ENCODE assay signal across 11 cellular contexts in genomic region chr3:135905058-135905724, GRCh38.
DNase-seq lines count a peak whose midpoint lies in the region; ATAC-seq and TF ChIP-seq lines count a peak whose summit lies in the region.
"Had no signal": no experiment of that assay in that cellular context is flagged by ENCODE, and none has a peak within 500 bp of the region (broad histone marks: within the 10 kb centered on the region; RNA-seq: fewer than 3 reads in every experiment).

No MANE protein-coding gene starts in this region.

- DNase-seq in Right ventricle myocardium superior, result no peak
- DNase-seq in right atrium auricular region (ENCODE audit: low spot score), result no peak
- DNase-seq in RPMI7951 (ENCODE audit: low read depth), result peak; percentile 59
- peak; percentile 33 for DNase-seq in fibroblast of the aortic adventitia (ENCODE audit: low read depth)
- no peak for DNase-seq in stimulated activated CD4-positive, alpha-beta T cell treated with anti-CD3 and anti-CD28 coated beads, Interleukin-4, amount 100 ng/mL, for 24 hours
- DNase-seq: activated CD4-positive, CD25-positive, alpha-beta regulatory T cell; Peyer's patch had no signal

- ATAC-seq in Right ventricle myocardium superior (ENCODE audit: poor library complexity) (peak; percentile 82), GM21367 (IDR thresholded peaks at IDR 0.05; ENCODE audit: unreplicated experiment) (no peak), GM19328 (IDR thresholded peaks at IDR 0.05; ENCODE audit: unreplicated experiment) (no peak), HG02885 (IDR thresholded peaks at IDR 0.05; ENCODE audit: poor library complexity, unreplicated experiment) (no peak)

- H3K27ac ChIP-seq in right atrium auricular region, result no peak overlapping the region
- H3K27ac ChIP-seq: BLaER1, Peyer's patch had no signal

- no peaks in the 10 kb centered on the region for H3K36me3 ChIP-seq in right atrium auricular region
- H3K36me3 ChIP-seq: BLaER1, Peyer's patch had no signal

- no peaks in the 10 kb centered on the region for H3K27me3 ChIP-seq in right atrium auricular region
- H3K27me3 ChIP-seq: BLaER1, Peyer's patch had no signal

- TF ChIP-seq CTCF in right atrium auricular region (IDR thresholded peaks at IDR 0.05) (peak in 1 of 2 donors; percentile 49), fibroblast of the aortic adventitia (IDR thresholded peaks at IDR 0.05; ENCODE audit: insufficient read depth, low read length) (peak; percentile 24)

- H3K4me1 ChIP-seq in right atrium auricular region, result no peaks in the 10 kb centered on the region
- H3K4me1 ChIP-seq: BLaER1, Peyer's patch had no signal

- intact Hi-C loops in Right ventricle myocardium superior (cut with DNase I), result no loop called here

- H3K9me3 ChIP-seq in right atrium auricular region, result no peaks in the 10 kb centered on the region
- H3K9me3 ChIP-seq: BLaER1, Peyer's patch had no signal

- H3K4me3 ChIP-seq in right atrium auricular region (no peak overlapping the region), fibroblast of the aortic adventitia (ENCODE audit: low read depth, low read length) (no peak overlapping the region)
- H3K4me3 ChIP-seq: BLaER1, Peyer's patch had no signal

Comparison
In these comparisons a context has a peak if more than half of its experiments do, and no peak if none do; other contexts are left out.
1. DNase-seq: peak in RPMI7951 (single experiment) and fibroblast of the aortic adventitia (single experiment); none in Right ventricle myocardium superior (single experiment), right atrium auricular region (single experiment) and stimulated activated CD4-positive, alpha-beta T cell treated with anti-CD3 and anti-CD28 coated beads, Interleukin-4, amount 100 ng/mL, for 24 hours (single experiment).